ENCODE assay signal across 8 cellular contexts in genomic region chr2:230160112-230160660, GRCh38. TPM values are rescaled to one million over a fixed set of nuclear protein-coding genes. Genes with fewer than 3 reads are reported as not detected.
A peak's percentile ranks its signal among the peaks of the same experiment; 100 is the strongest.
DNase-seq lines count a peak whose midpoint lies in the region; ATAC-seq and TF ChIP-seq lines count a peak whose summit lies in the region.

No MANE protein-coding gene starts in this region.

- no peak overlapping the region for H3K9ac ChIP-seq in liver (ENCODE audit: low read depth in 1 of 2, low read length in 2 of 2)

- no peak overlapping the region for H3K27ac Mint-ChIP-seq in chondrocyte (ENCODE audit: unreplicated experiment)

- peak; percentile 85 for TF ChIP-seq CTCF in chondrocyte (IDR thresholded peaks at IDR 0.05)
- TF ChIP-seq CTCF in liver (IDR thresholded peaks at IDR 0.05; ENCODE audit: low read depth, low read length, missing input control), result peak; percentile 80

- peak; percentile 89 to 93 for TF ChIP-seq RAD21 in liver (IDR thresholded peaks at IDR 0.05)

- no peak overlapping the region for H3K27ac ChIP-seq in liver (ENCODE audit: low read depth in 1 of 2, low read length in 2 of 2)

- H3K4me1 ChIP-seq in liver (ENCODE audit: control insufficient read depth in 4 of 4, insufficient read depth in 4 of 4, low read length in 3 of 4), result no peaks in the 10 kb centered on the region

- DNase-seq in DMS79 treated with DMSO at 0.1 percent for 48 hours (lab: John Stamatoyannopoulos, UW) (peak; percentile 10), DMS79 (lab: John Stamatoyannopoulos, UW) (no peak), NCI-H1694 treated with DMSO at 0.1 percent for 48 hours (lab: John Stamatoyannopoulos, UW) (peak; percentile 33), chondrocyte (ENCODE audit: low spot score) (no peak)
- peak; percentile 17 to 19 for DNase-seq in stimulated activated CD8-positive, alpha-beta memory T cell treated with anti-CD3 and anti-CD28 coated beads, Interleukin-2, amount 100 ng/mL, for 48 hours (ENCODE audit: low read depth in 2 of 2)

- H3K9me3 ChIP-seq in liver (ENCODE audit: control insufficient read depth in 4 of 4, low read length in 3 of 4), result no peaks in the 10 kb centered on the region

- no peaks in the 10 kb centered on the region for H3K9me3 Mint-ChIP-seq in chondrocyte (ENCODE audit: low read depth)

- peak; percentile 21 to 41 for ATAC-seq in activated CD4-positive, CD25-positive, alpha-beta regulatory T cell treated with anti-CD3 and anti-CD28 coated beads, Interleukin-2, amount 50 U/mL, for 24 hours
- ATAC-seq in GM18511 (IDR thresholded peaks at IDR 0.05; ENCODE audit: unreplicated experiment), result no peak

- WGBS in liver, result 40% methylated on average over 11 of the region's 11 CpGs

- no peaks in the 10 kb centered on the region for H3K4me1 Mint-ChIP-seq in chondrocyte (ENCODE audit: low read depth)

- H3K36me3 ChIP-seq in liver (ENCODE audit: control insufficient read depth in 4 of 4, insufficient read depth in 3 of 4, low read depth in 1 of 4, low read length in 3 of 4), result no peaks in the 10 kb centered on the region

- no peak overlapping the region for H3K4me3 ChIP-seq in liver (ENCODE audit: low read depth in 1 of 3, low read length in 3 of 3)

- no peaks in the 10 kb centered on the region for H3K27me3 Mint-ChIP-seq in chondrocyte (ENCODE audit: low read depth)

- H3K36me3 Mint-ChIP-seq in chondrocyte (ENCODE audit: low read depth), result no peaks in the 10 kb centered on the region

- H3K27me3 ChIP-seq in liver (ENCODE audit: control insufficient read depth in 4 of 4, insufficient read depth in 4 of 4, low read length in 3 of 4), result no peaks in the 10 kb centered on the region

- no peak overlapping the region for H3K4me3 Mint-ChIP-seq in chondrocyte (ENCODE audit: unreplicated experiment)

TF ChIP-seq in liver, 16 proteins besides CTCF, POLR2A, EP300 and RAD21:
- no peak for TF ChIP-seq YY1 (IDR thresholded peaks at IDR 0.05)
- TF ChIP-seq RXRA (IDR thresholded peaks at IDR 0.05), result peak in 1 of 2 donors; percentile 11

RNA-seq across cellular contexts. Expression of gene SP110, which starts 59.6 kb away (rescaled TPM):
- total RNA-seq in chondrocyte (11.3 to 13.9 TPM (median 12.9 TPM) in 3 replicates), liver (1 to 10 TPM; 5.3 to 9.9 TPM)
- 10 to 100 TPM in 1 of 2 donors, 1 to 10 TPM in 1; 6.6 to 15.4 TPM for polyA plus RNA-seq in liver

Comparison
In these comparisons a context has a peak if more than half of its experiments do, and no peak if none do; other contexts are left out.
1. DNase-seq: peak in DMS79 treated with DMSO at 0.1 percent for 48 hours (single experiment), NCI-H1694 treated with DMSO at 0.1 percent for 48 hours (single experiment) and stimulated activated CD8-positive, alpha-beta memory T cell treated with anti-CD3 and anti-CD28 coated beads, Interleukin-2, amount 100 ng/mL, for 48 hours (2 of 2); none in DMS79 (single experiment) and chondrocyte (single experiment).